1 cellular context compared by ENCODE assay signal in the genomic region with DNA sequence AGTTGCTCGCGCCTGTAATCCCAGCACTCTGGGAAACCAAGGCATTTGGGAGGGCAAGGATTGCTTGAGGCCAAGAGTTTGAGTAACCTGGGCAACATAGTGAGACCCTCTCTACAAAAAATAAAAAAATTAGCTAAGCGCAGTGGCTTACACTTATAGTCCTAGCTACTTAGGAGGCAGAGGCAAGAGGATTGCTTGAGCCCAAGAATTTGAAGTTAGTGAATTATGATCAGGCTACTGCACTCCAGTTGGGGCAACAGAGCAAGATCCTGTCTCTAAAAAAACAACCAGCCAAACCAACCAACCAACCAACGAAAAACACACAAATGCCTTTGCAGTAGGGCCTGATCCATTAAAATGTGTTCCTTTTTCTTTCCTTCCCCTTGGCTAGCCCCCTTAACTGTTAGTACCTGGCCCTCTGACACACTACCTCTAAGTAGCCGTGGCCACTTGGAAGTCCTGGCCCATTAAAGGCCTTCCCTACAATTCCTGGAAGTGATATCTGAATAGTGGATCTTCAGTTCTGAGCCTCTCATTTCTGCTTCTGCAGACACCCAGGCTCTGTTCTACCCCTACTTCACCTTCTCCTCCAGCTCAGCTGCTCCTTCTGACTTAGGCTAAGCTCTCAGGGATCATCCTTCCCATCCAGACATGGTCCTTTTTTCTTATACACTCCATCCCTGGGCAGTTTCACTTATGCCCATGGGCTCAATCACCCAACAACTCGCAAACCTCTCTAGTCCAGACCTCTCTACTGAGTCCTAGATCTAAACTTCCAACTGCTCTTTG.
A peak's percentile ranks its signal among the peaks of the same experiment; 100 is the strongest.
TF ChIP-seq lines count a peak whose summit lies in the region.

No MANE protein-coding gene starts in this region.

TF ChIP-seq in K562, 482 proteins besides CTCF, POLR2A, EP300 and RAD21 (continued from another document):
- TF ChIP-seq HSF4 (CRISPR knock-in tag; IDR thresholded peaks at IDR 0.05; ENCODE audit: borderline replicate concordance) (no peak), FOXA1 (IDR thresholded peaks at IDR 0.05; ENCODE audit: borderline replicate concordance) (no peak), ZNF830 (CRISPR knock-in tag; IDR thresholded peaks at IDR 0.05) (peak; percentile 7; the same call in 1 of the 2 replicates), TAF1 (IDR thresholded peaks at IDR 0.05; ENCODE audit: control insufficient read depth, extremely low read depth, insufficient read depth, low read length, severe bottlenecking) (no peak), RBM39 (optimal IDR thresholded peaks at IDR 0.05; ENCODE audit: low read depth, low read length) (no peak), ZNF551 (CRISPR knock-in tag; IDR thresholded peaks at IDR 0.05) (no peak), SMAD4 (CRISPR knock-in tag; conservative IDR thresholded peaks at IDR 0.05) (0 out of 2 replicates have a peak, but pooled peaks have one; percentile 35), POLR2B (IDR thresholded peaks at IDR 0.05; ENCODE audit: low read depth, partially characterized antibody) (peak; percentile 24), ZNF121 (CRISPR knock-in tag; conservative IDR thresholded peaks at IDR 0.05) (peak; percentile 87), ZNF263 (CRISPR knock-in tag; IDR thresholded peaks at IDR 0.05; ENCODE audit: borderline replicate concordance) (no peak), MTA1 (IDR thresholded peaks at IDR 0.05; ENCODE audit: borderline replicate concordance) (no peak)
- TF ChIP-seq, protein P1, sequence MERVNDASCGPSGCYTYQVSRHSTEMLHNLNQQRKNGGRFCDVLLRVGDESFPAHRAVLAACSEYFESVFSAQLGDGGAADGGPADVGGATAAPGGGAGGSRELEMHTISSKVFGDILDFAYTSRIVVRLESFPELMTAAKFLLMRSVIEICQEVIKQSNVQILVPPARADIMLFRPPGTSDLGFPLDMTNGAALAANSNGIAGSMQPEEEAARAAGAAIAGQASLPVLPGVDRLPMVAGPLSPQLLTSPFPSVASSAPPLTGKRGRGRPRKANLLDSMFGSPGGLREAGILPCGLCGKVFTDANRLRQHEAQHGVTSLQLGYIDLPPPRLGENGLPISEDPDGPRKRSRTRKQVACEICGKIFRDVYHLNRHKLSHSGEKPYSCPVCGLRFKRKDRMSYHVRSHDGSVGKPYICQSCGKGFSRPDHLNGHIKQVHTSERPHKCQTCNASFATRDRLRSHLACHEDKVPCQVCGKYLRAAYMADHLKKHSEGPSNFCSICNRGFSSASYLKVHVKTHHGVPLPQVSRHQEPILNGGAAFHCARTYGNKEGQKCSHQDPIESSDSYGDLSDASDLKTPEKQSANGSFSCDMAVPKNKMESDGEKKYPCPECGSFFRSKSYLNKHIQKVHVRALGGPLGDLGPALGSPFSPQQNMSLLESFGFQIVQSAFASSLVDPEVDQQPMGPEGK (CRISPR knock-in tag; IDR thresholded peaks at IDR 0.05; ENCODE audit: borderline replicate concordance): no peak
- TF ChIP-seq, protein P2, sequence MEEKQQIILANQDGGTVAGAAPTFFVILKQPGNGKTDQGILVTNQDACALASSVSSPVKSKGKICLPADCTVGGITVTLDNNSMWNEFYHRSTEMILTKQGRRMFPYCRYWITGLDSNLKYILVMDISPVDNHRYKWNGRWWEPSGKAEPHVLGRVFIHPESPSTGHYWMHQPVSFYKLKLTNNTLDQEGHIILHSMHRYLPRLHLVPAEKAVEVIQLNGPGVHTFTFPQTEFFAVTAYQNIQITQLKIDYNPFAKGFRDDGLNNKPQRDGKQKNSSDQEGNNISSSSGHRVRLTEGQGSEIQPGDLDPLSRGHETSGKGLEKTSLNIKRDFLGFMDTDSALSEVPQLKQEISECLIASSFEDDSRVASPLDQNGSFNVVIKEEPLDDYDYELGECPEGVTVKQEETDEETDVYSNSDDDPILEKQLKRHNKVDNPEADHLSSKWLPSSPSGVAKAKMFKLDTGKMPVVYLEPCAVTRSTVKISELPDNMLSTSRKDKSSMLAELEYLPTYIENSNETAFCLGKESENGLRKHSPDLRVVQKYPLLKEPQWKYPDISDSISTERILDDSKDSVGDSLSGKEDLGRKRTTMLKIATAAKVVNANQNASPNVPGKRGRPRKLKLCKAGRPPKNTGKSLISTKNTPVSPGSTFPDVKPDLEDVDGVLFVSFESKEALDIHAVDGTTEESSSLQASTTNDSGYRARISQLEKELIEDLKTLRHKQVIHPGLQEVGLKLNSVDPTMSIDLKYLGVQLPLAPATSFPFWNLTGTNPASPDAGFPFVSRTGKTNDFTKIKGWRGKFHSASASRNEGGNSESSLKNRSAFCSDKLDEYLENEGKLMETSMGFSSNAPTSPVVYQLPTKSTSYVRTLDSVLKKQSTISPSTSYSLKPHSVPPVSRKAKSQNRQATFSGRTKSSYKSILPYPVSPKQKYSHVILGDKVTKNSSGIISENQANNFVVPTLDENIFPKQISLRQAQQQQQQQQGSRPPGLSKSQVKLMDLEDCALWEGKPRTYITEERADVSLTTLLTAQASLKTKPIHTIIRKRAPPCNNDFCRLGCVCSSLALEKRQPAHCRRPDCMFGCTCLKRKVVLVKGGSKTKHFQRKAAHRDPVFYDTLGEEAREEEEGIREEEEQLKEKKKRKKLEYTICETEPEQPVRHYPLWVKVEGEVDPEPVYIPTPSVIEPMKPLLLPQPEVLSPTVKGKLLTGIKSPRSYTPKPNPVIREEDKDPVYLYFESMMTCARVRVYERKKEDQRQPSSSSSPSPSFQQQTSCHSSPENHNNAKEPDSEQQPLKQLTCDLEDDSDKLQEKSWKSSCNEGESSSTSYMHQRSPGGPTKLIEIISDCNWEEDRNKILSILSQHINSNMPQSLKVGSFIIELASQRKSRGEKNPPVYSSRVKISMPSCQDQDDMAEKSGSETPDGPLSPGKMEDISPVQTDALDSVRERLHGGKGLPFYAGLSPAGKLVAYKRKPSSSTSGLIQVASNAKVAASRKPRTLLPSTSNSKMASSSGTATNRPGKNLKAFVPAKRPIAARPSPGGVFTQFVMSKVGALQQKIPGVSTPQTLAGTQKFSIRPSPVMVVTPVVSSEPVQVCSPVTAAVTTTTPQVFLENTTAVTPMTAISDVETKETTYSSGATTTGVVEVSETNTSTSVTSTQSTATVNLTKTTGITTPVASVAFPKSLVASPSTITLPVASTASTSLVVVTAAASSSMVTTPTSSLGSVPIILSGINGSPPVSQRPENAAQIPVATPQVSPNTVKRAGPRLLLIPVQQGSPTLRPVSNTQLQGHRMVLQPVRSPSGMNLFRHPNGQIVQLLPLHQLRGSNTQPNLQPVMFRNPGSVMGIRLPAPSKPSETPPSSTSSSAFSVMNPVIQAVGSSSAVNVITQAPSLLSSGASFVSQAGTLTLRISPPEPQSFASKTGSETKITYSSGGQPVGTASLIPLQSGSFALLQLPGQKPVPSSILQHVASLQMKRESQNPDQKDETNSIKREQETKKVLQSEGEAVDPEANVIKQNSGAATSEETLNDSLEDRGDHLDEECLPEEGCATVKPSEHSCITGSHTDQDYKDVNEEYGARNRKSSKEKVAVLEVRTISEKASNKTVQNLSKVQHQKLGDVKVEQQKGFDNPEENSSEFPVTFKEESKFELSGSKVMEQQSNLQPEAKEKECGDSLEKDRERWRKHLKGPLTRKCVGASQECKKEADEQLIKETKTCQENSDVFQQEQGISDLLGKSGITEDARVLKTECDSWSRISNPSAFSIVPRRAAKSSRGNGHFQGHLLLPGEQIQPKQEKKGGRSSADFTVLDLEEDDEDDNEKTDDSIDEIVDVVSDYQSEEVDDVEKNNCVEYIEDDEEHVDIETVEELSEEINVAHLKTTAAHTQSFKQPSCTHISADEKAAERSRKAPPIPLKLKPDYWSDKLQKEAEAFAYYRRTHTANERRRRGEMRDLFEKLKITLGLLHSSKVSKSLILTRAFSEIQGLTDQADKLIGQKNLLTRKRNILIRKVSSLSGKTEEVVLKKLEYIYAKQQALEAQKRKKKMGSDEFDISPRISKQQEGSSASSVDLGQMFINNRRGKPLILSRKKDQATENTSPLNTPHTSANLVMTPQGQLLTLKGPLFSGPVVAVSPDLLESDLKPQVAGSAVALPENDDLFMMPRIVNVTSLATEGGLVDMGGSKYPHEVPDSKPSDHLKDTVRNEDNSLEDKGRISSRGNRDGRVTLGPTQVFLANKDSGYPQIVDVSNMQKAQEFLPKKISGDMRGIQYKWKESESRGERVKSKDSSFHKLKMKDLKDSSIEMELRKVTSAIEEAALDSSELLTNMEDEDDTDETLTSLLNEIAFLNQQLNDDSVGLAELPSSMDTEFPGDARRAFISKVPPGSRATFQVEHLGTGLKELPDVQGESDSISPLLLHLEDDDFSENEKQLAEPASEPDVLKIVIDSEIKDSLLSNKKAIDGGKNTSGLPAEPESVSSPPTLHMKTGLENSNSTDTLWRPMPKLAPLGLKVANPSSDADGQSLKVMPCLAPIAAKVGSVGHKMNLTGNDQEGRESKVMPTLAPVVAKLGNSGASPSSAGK (IDR thresholded peaks at IDR 0.05): no peak
- TF ChIP-seq, protein P3, sequence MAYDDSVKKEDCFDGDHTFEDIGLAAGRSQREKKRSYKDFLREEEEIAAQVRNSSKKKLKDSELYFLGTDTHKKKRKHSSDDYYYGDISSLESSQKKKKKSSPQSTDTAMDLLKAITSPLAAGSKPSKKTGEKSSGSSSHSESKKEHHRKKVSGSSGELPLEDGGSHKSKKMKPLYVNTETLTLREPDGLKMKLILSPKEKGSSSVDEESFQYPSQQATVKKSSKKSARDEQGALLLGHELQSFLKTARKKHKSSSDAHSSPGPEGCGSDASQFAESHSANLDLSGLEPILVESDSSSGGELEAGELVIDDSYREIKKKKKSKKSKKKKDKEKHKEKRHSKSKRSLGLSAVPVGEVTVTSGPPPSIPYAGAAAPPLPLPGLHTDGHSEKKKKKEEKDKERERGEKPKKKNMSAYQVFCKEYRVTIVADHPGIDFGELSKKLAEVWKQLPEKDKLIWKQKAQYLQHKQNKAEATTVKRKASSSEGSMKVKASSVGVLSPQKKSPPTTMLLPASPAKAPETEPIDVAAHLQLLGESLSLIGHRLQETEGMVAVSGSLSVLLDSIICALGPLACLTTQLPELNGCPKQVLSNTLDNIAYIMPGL (CRISPR knock-in tag; IDR thresholded peaks at IDR 0.05): no peak
- TF ChIP-seq, protein P4, sequence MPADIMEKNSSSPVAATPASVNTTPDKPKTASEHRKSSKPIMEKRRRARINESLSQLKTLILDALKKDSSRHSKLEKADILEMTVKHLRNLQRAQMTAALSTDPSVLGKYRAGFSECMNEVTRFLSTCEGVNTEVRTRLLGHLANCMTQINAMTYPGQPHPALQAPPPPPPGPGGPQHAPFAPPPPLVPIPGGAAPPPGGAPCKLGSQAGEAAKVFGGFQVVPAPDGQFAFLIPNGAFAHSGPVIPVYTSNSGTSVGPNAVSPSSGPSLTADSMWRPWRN (IDR thresholded peaks at IDR 0.05; ENCODE audit: low read depth): no peak
- TF ChIP-seq, protein P5, sequence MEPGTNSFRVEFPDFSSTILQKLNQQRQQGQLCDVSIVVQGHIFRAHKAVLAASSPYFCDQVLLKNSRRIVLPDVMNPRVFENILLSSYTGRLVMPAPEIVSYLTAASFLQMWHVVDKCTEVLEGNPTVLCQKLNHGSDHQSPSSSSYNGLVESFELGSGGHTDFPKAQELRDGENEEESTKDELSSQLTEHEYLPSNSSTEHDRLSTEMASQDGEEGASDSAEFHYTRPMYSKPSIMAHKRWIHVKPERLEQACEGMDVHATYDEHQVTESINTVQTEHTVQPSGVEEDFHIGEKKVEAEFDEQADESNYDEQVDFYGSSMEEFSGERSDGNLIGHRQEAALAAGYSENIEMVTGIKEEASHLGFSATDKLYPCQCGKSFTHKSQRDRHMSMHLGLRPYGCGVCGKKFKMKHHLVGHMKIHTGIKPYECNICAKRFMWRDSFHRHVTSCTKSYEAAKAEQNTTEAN (CRISPR knock-in tag; IDR thresholded peaks at IDR 0.05): no peak
- TF ChIP-seq, protein P6, sequence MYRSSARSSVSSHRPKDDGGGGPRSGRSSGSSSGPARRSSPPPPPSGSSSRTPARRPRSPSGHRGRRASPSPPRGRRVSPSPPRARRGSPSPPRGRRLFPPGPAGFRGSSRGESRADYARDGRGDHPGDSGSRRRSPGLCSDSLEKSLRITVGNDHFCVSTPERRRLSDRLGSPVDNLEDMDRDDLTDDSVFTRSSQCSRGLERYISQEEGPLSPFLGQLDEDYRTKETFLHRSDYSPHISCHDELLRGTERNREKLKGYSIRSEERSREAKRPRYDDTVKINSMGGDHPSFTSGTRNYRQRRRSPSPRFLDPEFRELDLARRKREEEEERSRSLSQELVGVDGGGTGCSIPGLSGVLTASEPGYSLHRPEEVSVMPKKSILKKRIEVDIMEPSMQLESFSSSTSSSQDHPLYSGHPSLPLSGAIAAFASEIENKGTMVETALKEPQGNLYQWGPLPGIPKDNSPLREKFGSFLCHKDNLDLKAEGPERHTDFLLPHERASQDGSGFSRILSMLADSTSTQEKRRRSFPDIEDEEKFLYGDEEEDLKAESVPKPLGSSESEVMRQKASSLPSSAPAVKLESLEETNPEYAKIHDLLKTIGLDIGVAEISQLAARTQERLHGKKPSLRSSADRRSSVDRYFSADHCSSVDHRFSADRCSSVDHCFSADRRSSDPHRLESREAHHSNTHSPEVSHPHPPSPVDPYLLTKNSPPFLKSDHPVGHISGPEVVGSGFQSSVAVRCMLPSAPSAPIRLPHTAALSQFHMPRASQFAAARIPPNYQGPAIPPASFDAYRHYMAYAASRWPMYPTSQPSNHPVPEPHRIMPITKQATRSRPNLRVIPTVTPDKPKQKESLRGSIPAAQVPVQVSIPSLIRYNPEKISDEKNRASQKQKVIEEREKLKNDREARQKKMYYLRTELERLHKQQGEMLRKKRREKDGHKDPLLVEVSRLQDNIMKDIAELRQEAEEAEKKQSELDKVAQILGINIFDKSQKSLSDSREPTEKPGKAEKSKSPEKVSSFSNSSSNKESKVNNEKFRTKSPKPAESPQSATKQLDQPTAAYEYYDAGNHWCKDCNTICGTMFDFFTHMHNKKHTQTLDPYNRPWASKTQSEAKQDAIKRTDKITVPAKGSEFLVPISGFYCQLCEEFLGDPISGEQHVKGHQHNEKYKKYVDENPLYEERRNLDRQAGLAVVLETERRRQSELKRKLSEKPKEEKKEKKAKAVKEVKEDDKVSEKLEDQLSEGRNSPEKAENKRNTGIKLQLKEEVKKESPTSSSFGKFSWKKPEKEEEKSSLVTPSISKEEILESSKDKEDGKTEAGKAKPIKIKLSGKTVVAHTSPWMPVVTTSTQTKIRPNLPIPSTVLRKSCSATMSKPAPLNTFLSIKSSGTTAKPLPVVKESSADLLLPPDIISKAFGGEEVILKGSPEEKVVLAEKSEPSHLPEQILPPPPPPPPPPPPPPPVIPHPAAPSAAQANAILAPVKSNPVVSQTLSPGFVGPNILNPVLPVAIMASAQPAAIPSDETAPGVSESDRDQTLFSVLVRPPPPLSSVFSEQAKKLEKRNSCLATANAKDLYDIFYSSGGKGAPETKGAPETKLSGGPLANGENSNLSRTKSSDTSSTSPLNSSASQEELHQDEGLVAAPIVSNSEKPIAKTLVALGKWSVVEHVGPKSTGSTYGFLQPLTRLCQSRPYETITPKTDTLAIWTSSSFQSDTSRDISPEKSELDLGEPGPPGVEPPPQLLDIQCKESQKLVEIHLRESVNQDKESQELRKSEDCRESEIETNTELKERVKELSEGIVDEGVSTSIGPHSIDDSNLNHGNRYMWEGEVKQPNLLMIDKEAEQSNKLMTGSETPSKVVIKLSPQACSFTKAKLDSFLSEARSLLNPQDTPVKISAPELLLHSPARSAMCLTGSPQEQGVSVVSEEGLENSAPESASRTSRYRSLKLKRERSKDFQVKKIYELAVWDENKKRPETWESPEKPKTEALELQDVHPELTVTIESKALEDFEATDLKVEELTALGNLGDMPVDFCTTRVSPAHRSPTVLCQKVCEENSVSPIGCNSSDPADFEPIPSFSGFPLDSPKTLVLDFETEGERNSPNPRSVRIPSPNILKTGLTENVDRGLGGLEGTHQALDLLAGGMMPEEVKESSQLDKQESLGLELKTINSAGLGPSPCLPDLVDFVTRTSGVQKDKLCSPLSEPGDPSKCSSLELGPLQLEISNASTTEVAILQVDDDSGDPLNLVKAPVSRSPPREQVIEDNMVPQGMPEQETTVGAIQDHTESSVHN (IDR thresholded peaks at IDR 0.05; ENCODE audit: borderline replicate concordance in 1 of 2, low read depth in 1 of 2): no peak
- TF ChIP-seq, protein P7, sequence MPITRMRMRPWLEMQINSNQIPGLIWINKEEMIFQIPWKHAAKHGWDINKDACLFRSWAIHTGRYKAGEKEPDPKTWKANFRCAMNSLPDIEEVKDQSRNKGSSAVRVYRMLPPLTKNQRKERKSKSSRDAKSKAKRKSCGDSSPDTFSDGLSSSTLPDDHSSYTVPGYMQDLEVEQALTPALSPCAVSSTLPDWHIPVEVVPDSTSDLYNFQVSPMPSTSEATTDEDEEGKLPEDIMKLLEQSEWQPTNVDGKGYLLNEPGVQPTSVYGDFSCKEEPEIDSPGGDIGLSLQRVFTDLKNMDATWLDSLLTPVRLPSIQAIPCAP (CRISPR knock-in tag; IDR thresholded peaks at IDR 0.05; ENCODE audit: borderline replicate concordance): no peak
